Comparison of ENCODE assay signal across 16 cellular contexts in the genomic region with DNA sequence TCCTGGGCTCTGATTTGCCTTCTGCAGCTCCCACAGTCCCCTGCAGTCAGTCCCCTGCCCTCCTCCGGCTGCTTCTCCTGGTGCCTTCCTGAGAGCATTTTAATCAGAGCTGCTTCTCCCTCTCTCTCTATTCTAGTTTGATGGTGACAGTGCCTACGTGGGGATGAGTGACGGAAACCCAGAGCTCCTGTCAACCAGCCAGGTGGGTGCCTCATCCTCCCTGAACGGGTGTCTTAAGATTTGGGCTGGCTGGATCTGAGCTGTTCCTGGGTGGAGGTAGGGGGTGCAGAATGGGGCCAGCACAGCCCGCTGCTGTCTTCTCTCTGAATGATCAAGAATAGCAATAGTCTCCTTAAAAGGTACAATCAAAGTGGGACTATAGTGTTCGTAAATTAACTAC. TPM values are rescaled to one million over a fixed set of nuclear protein-coding genes. Genes with fewer than 3 reads are reported as not detected.
DNase-seq lines count a peak whose midpoint lies in the region; ATAC-seq and TF ChIP-seq lines count a peak whose summit lies in the region.
"Had no signal": no experiment of that assay in that cellular context is flagged by ENCODE, and none has a peak within 500 bp of the region (broad histone marks: within the 10 kb centered on the region; RNA-seq: fewer than 3 reads in every experiment).

No MANE protein-coding gene starts in this region.

- no peaks in the 10 kb centered on the region for H3K9me3 Mint-ChIP-seq in CD8-positive, alpha-beta T cell
- H3K9me3 Mint-ChIP-seq: GM23338 had no signal

- no peak overlapping the region for H4K5ac ChIP-seq in IMR-90 (ENCODE audit: low read depth, low read length)

- H3K4ac ChIP-seq in IMR-90 (ENCODE audit: low read depth, low read length), result no peak overlapping the region

- H3K4me1 Mint-ChIP-seq in CD8-positive, alpha-beta T cell (ENCODE audit: low read depth), result peaks cover 15% of the 10 kb centered on the region

- H2AK9ac ChIP-seq in IMR-90 (replicated peaks; ENCODE audit: low read depth, low read length, poor library complexity), result no peak overlapping the region

- dilution Hi-C loops in IMR-90 (cut with HindIII; ENCODE audit: low sequenced_read_pairs, unreplicated experiment), result no loop called here

- TF ChIP-seq RAD21 in IMR-90 (IDR thresholded peaks at IDR 0.05; ENCODE audit: low read length), result no peak

- no peak overlapping the region for H4K8ac ChIP-seq in IMR-90 (ENCODE audit: low read depth in 2 of 2, low read length in 2 of 2)

- POLR2A ChIA-PET in IMR-90 (lab: Charles Lee; ENCODE audit: unreplicated experiment), result no interaction called here
- POLR2A ChIA-PET in CD8-positive, alpha-beta T cell (lab: Charles Lee), result interaction anchor here (1.6 kb wide), 1 partner anchor 9 kb away, joined by 4 read pairs; no protein-coding TSS in a partner anchor

- H4K20me1 ChIP-seq in IMR-90 (ENCODE audit: insufficient read depth, low read length) (peaks cover 9% of the 10 kb centered on the region; the same call in 1 of the 2 replicates), Karpas-422 (ENCODE audit: insufficient read depth, low read depth, low read length) (no peaks in the 10 kb centered on the region)

- H2BK15ac ChIP-seq in IMR-90 (ENCODE audit: low read depth, low read length), result no peak overlapping the region

- peaks cover 37% of the 10 kb centered on the region for H3K9me1 ChIP-seq in IMR-90 (ENCODE audit: insufficient read depth, low read length)

- H3K9me2 ChIP-seq in Karpas-422 (replicated peaks; ENCODE audit: insufficient read depth, low read length), result no peaks in the 10 kb centered on the region

- 0 out of 2 replicates have a peak overlapping the region, but pooled peaks have one; percentile 17 for H2BK120ac ChIP-seq in IMR-90 (ENCODE audit: low read depth, low read length)

- WGBS in IMR-90 (ENCODE audit: extremely low coverage in 2 of 2, insufficient read length in 1 of 2), 2 experiments, result 100% methylated on average over 1 of the region's 6 CpGs; no CpG with 5 or more reads in 1 of the 2 experiments

- H4K91ac ChIP-seq in IMR-90 (ENCODE audit: insufficient read depth, low read depth, low read length), result no peak overlapping the region

- H3K23ac ChIP-seq in IMR-90 (ENCODE audit: low read depth, low read length), result no peak overlapping the region

- no peak overlapping the region for H3K4me3 Mint-ChIP-seq in CD8-positive, alpha-beta T cell
- H3K4me3 Mint-ChIP-seq: CD4-positive, CD25-positive, alpha-beta regulatory T cell; GM23338 had no signal

- H3K4me3 ChIP-seq in IMR-90 (ENCODE audit: insufficient read depth, low read depth, low read length), result no peak overlapping the region
- H3K4me3 ChIP-seq in Karpas-422 (ENCODE audit: low read length), result peak overlapping the region; percentile 30; the same call in 1 of the 2 replicates
- H3K4me3 ChIP-seq in CD8-positive, alpha-beta T cell (ENCODE audit: low read depth, low read length), result no peak overlapping the region
- H3K4me3 ChIP-seq: GM23338 had no signal

- H3K56ac ChIP-seq in IMR-90 (ENCODE audit: extremely low read depth, insufficient read depth, low read length), result no peak overlapping the region

- peaks cover 49 to 88% of the 10 kb centered on the region in 2 experiments for H3K79me1 ChIP-seq in IMR-90 (ENCODE audit: low read depth in 1 of 2, low read length in 2 of 2)

- H2BK20ac ChIP-seq in IMR-90 (ENCODE audit: low read depth, low read length), result no peak overlapping the region; the same call in 1 of the 2 replicates

- intact Hi-C loops in IMR-90 (cut with micrococcal nuclease), result no loop called here
- intact Hi-C loops in CD8-positive, alpha-beta T cell (cut with DNase I, micrococcal nuclease), result no loop called here

- no peak overlapping the region for H3K27ac ChIP-seq in IMR-90 (ENCODE audit: insufficient read depth, low read length)
- peak overlapping the region; percentile 99 for H3K27ac ChIP-seq in Karpas-422 (ENCODE audit: low read length)
- H3K27ac ChIP-seq in CD8-positive, alpha-beta T cell (ENCODE audit: low read depth, low read length), result no peak overlapping the region

- H3K36me3 ChIP-seq in IMR-90 (ENCODE audit: control insufficient read depth, insufficient read depth, low read length) (peaks cover 2% of the 10 kb centered on the region; the same call in 1 of the 2 replicates), Karpas-422 (ENCODE audit: insufficient read depth, low read length) (peaks cover 77% of the 10 kb centered on the region)
- no peaks in the 10 kb centered on the region for H3K36me3 ChIP-seq in CD8-positive, alpha-beta T cell (ENCODE audit: insufficient read depth, low read length)
- H3K36me3 ChIP-seq: BE2C had no signal

- no peak overlapping the region for H3K27ac Mint-ChIP-seq in CD8-positive, alpha-beta T cell
- H3K27ac Mint-ChIP-seq: CD4-positive, CD25-positive, alpha-beta regulatory T cell; GM23338 had no signal

- DNase-seq in IMR-90 (no peak), Karpas-422 (no peak), islet precursor cell (peak; percentile 28), putamen (ENCODE audit: low spot score) (peak; percentile 28)
- no peak for DNase-seq in CD8-positive, alpha-beta T cell
- DNase-seq in stimulated activated CD4-positive, alpha-beta T cell treated with anti-CD3 and anti-CD28 coated beads, Interleukin-15, amount 100 ng/mL, for 24 hours, result no peak
- DNase-seq: ACHN; BE2C; C1 segment of cervical spinal cord; Caco-2; CD4-positive, CD25-positive, alpha-beta regulatory T cell; GDM1; HCEC 1CT had no signal

- TF ChIP-seq CTCF in IMR-90 (conservative IDR thresholded peaks at IDR 0.05; ENCODE audit: low read depth, low read length), result no peak
- TF ChIP-seq CTCF in CD8-positive, alpha-beta T cell (IDR thresholded peaks at IDR 0.05), result no peak

- H3K36me3 Mint-ChIP-seq in CD8-positive, alpha-beta T cell, result no peaks in the 10 kb centered on the region

- no peak overlapping the region for H3K14ac ChIP-seq in IMR-90 (replicated peaks; ENCODE audit: low read depth, low read length)

- no peak overlapping the region for H3K4me2 ChIP-seq in IMR-90 (ENCODE audit: low read depth, low read length)
- peak overlapping the region; percentile 30 for H3K4me2 ChIP-seq in Karpas-422 (ENCODE audit: low read depth, low read length, poor library complexity, severe bottlenecking)
- H3K4me2 ChIP-seq: GM23338 had no signal

- H2AFZ ChIP-seq in IMR-90 (replicated peaks; ENCODE audit: low read length, poor library complexity), result no peak overlapping the region
- H2AFZ ChIP-seq in Karpas-422 (ENCODE audit: low read length), result no peak overlapping the region
- H2AFZ ChIP-seq: GM23338 had no signal

- H3K79me2 ChIP-seq in Karpas-422 (ENCODE audit: low read length), result peaks cover 90% of the 10 kb centered on the region

- H3K9me3 ChIP-seq in IMR-90 (ENCODE audit: control insufficient read depth, insufficient read depth, low read length) (no peaks in the 10 kb centered on the region), Karpas-422 (ENCODE audit: low read length) (no peaks in the 10 kb centered on the region; the same call in 1 of the 2 replicates)
- no peaks in the 10 kb centered on the region for H3K9me3 ChIP-seq in CD8-positive, alpha-beta T cell (ENCODE audit: low read length)
- H3K9me3 ChIP-seq: BE2C, Caco-2 had no signal

- H3K18ac ChIP-seq in IMR-90 (ENCODE audit: low read depth, low read length), result no peak overlapping the region

- no TSS peak for BruUV-seq in IMR-90 (replicated peaks; lab: Mats Ljungman, UMichigan)

- no peak for TF ChIP-seq POLR2A in IMR-90 (IDR thresholded peaks at IDR 0.05; ENCODE audit: low read depth, low read length)

- CTCF ChIA-PET in IMR-90 (lab: Yijun Ruan, JAX), result interaction anchor here (1.1 kb wide), 1 partner anchor 17 kb away, joined by 4 read pairs; no protein-coding TSS in a partner anchor
- CTCF ChIA-PET in CD8-positive, alpha-beta T cell (lab: Charles Lee), result interaction anchor here (0.6 kb wide), 1 partner anchor 664 kb away, joined by 3 read pairs; no protein-coding TSS in a partner anchor

- H3K4me1 ChIP-seq in IMR-90 (ENCODE audit: control insufficient read depth, insufficient read depth, low read length) (peaks cover 9% of the 10 kb centered on the region), Karpas-422 (ENCODE audit: low read length) (peaks cover 100% of the 10 kb centered on the region)
- H3K4me1 ChIP-seq in CD8-positive, alpha-beta T cell (ENCODE audit: insufficient read depth, low read length), result peaks cover 4% of the 10 kb centered on the region
- H3K4me1 ChIP-seq: BE2C, Caco-2 had no signal

- no peaks in the 10 kb centered on the region for H3K27me3 ChIP-seq in IMR-90 (ENCODE audit: control insufficient read depth, insufficient read depth, low read length)
- H3K27me3 ChIP-seq in Karpas-422 (ENCODE audit: low read length), result no peaks in the 10 kb centered on the region
- H3K27me3 ChIP-seq in CD8-positive, alpha-beta T cell (ENCODE audit: insufficient read depth, low read length), result no peaks in the 10 kb centered on the region
- H3K27me3 ChIP-seq: BE2C had no signal

- H3K9ac ChIP-seq in IMR-90 (ENCODE audit: low read depth, low read length), result no peak overlapping the region
- H3K9ac ChIP-seq in Karpas-422 (ENCODE audit: low read length), result peak overlapping the region; percentile 26

- ATAC-seq in IMR-90 (ENCODE audit: low read depth), result no peak
- ATAC-seq in HG03439 (IDR thresholded peaks at IDR 0.05; ENCODE audit: unreplicated experiment), result no peak
- no peak for ATAC-seq in CD8-positive, alpha-beta T cell
- ATAC-seq: GM23338, HepG2 had no signal

- in situ Hi-C loops in IMR-90 (cut with MboI; ENCODE audit: low sequenced_read_pairs), result no loop called here

- H2BK5ac ChIP-seq in IMR-90 (ENCODE audit: low read depth, low read length, poor library complexity, severe bottlenecking), result no peak overlapping the region

- peaks cover 4% of the 10 kb centered on the region for H3K27me3 Mint-ChIP-seq in CD8-positive, alpha-beta T cell (ENCODE audit: low read depth)
- H3K27me3 Mint-ChIP-seq: CD4-positive, CD25-positive, alpha-beta regulatory T cell had no signal

- no peak overlapping the region for H2AK5ac ChIP-seq in IMR-90 (ENCODE audit: low read depth, low read length)

TF ChIP-seq in IMR-90, 13 proteins besides CTCF, POLR2A, EP300 and RAD21:
- TF ChIP-seq CHD1 (IDR thresholded peaks at IDR 0.05; ENCODE audit: low read depth, low read length) (no peak), CEBPB (IDR thresholded peaks at IDR 0.05; ENCODE audit: low read depth, low read length) (no peak), SMC3 (IDR thresholded peaks at IDR 0.05; ENCODE audit: low read depth, low read length) (no peak)
TF ChIP-seq in IMR-90: peak in this region for 0.

RNA-seq across cellular contexts. Expression of gene TOX2, which starts 58.6 kb away (rescaled TPM):
- 1.1 and 1.3 TPM in 2 replicates for total RNA-seq in IMR-90 (2012; rRNA removed)
- 17.2 and 17.5 TPM in 2 replicates for polyA plus RNA-seq in IMR-90 (2012; rRNA removed)
- polyA plus RNA-seq in IMR-90 (2012; cell fraction: cytosol; rRNA removed), result 14.6 and 25.9 TPM in 2 replicates
- 17.1 and 23.2 TPM in 2 replicates for polyA plus RNA-seq in IMR-90 (2012; cell fraction: nucleus; rRNA removed; ENCODE audit: low replicate concordance)
- 42.9 and 54.1 TPM in 2 replicates for total RNA-seq in Karpas-422 (2014; rRNA removed; shearing (Covaris generic); ENCODE audit: low replicate concordance)
- 1 to 10 TPM; 1.7 to 1.8 TPM for total RNA-seq in CD8-positive, alpha-beta T cell
- total RNA-seq: Caco-2, HepG2 had no signal
- polyA plus RNA-seq: HepG2 had no signal

Comparison
In these comparisons a context has a peak if more than half of its experiments do, and no peak if none do; other contexts are left out.
1. DNase-seq: peak in islet precursor cell (single experiment) and putamen (single experiment); none in IMR-90 (single experiment), Karpas-422 (single experiment), CD8-positive, alpha-beta T cell (0 of 7) and stimulated activated CD4-positive, alpha-beta T cell treated with anti-CD3 and anti-CD28 coated beads, Interleukin-15, amount 100 ng/mL, for 24 hours (single experiment).
2. RNA of gene TOX2, which starts 58.6 kb away (total RNA-seq): 42.9 to 54.1 TPM in Karpas-422; 1.7 to 1.8 TPM in CD8-positive, alpha-beta T cell and 1.1 to 1.3 TPM in IMR-90; every median in the first group is over 10 times any median in the second.